In genomic region chr5:171437286-171437821, GRCh38 we compare ENCODE assay signal across 1 cellular context.
TF ChIP-seq lines count a peak whose summit lies in the region.

No MANE protein-coding gene starts in this region.

TF ChIP-seq in WTC11, 78 proteins besides CTCF, POLR2A, EP300 and RAD21 (continued from another document):
- TF ChIP-seq, protein P1, sequence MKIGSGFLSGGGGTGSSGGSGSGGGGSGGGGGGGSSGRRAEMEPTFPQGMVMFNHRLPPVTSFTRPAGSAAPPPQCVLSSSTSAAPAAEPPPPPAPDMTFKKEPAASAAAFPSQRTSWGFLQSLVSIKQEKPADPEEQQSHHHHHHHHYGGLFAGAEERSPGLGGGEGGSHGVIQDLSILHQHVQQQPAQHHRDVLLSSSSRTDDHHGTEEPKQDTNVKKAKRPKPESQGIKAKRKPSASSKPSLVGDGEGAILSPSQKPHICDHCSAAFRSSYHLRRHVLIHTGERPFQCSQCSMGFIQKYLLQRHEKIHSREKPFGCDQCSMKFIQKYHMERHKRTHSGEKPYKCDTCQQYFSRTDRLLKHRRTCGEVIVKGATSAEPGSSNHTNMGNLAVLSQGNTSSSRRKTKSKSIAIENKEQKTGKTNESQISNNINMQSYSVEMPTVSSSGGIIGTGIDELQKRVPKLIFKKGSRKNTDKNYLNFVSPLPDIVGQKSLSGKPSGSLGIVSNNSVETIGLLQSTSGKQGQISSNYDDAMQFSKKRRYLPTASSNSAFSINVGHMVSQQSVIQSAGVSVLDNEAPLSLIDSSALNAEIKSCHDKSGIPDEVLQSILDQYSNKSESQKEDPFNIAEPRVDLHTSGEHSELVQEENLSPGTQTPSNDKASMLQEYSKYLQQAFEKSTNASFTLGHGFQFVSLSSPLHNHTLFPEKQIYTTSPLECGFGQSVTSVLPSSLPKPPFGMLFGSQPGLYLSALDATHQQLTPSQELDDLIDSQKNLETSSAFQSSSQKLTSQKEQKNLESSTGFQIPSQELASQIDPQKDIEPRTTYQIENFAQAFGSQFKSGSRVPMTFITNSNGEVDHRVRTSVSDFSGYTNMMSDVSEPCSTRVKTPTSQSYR (CRISPR knock-in tag; IDR thresholded peaks at IDR 0.05): no peak
